10 cellular contexts compared by ENCODE assay signal in the genomic region with DNA sequence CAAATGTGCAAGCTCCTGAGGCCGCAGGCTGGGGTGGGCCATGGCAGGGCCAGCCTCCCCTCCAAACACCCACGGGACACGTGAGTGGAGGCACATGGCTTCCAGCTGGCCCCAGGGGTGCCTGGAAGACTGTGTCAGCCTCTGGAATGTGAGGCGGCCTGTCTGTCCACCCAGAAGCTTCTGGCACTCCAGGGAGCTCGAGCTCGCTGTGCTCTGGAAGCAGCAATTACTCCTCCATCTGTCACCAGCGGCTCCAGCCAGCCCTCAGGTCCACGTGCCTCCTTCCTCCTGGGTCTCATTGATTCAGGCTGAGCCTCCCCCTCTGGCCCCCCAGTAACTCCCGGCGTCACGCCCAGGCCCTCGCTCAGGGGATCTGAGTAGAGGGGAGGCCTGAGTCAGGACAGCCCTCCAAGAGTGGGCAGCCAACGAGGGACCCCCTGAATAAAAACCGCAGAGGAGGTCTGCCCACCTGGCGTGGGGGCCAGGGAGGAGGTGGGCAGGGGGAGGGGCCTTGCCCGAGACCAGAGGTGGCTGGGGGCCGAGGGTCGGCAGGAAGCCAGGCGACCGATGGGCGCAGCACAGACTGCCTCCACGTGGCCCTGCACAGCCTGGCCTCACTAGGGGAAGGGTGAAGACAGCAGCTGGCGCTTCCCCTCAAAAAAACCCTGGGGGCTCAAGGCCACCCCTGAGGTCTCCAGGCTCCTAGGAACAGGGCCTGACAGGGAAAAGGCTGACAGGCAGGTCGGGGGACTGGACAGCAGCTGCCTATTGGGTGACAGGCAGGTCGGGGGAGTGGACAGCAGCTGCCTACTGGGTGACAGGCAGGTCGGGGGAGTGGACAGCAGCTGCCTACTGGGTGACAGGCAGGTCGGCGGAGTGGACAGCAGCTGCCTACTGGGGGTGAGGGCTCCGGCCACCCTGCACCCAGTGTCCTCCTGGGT. TPM values are rescaled to one million over a fixed set of nuclear protein-coding genes. Genes with fewer than 3 reads are reported as not detected.
DNase-seq lines count a peak whose midpoint lies in the region; ATAC-seq and TF ChIP-seq lines count a peak whose summit lies in the region.
"Had no signal": no experiment of that assay in that cellular context is flagged by ENCODE, and none has a peak within 500 bp of the region (broad histone marks: within the 10 kb centered on the region; RNA-seq: fewer than 3 reads in every experiment).

No MANE protein-coding gene starts in this region.

- peaks cover 69% of the 10 kb centered on the region for H3K4me1 ChIP-seq in mesodermal cell (ENCODE audit: control insufficient read depth, insufficient read depth, low read length, poor library complexity, severe bottlenecking)

- 66 to 74% methylated on average over 19 to 25 of the region's 29 CpGs for WGBS in mesodermal cell (ENCODE audit: insufficient coverage in 2 of 2), 2 experiments

- DNase-seq in A172 (ENCODE audit: low spot score) = peak; percentile 95
- DNase-seq in cerebellum (ENCODE audit: low spot score) = peak; percentile 76
- DNase-seq in KG1 (lab: John Stamatoyannopoulos, UW) = no peak
- DNase-seq: activated B cell treated with CpG ODN at 0.5 μM for 24 hours, DMS153 had no signal

- H3K36me3 ChIP-seq in mesodermal cell (ENCODE audit: control insufficient read depth, insufficient read depth, low read length) = peaks cover 5% of the 10 kb centered on the region

- no peak for TF ChIP-seq RAD21 in Ishikawa (IDR thresholded peaks at IDR 0.05; ENCODE audit: low read depth)

- H3K27ac ChIP-seq in mesodermal cell (ENCODE audit: low read depth, low read length, severe bottlenecking) = peak overlapping the region; percentile 81

- H3K9me3 ChIP-seq in mesodermal cell (ENCODE audit: control insufficient read depth, low read length) = no peaks in the 10 kb centered on the region

- no peak overlapping the region for H3K4me3 ChIP-seq in mesodermal cell (ENCODE audit: extremely low read depth, insufficient read depth, low read length, poor library complexity, severe bottlenecking)

- ATAC-seq in HG03354 (IDR thresholded peaks at IDR 0.05; ENCODE audit: poor library complexity, severe bottlenecking, unreplicated experiment) (no peak), HG03460 (IDR thresholded peaks at IDR 0.05; ENCODE audit: unreplicated experiment) (no peak), GM19023 (IDR thresholded peaks at IDR 0.05; ENCODE audit: unreplicated experiment) (no peak)

- TF ChIP-seq EP300 in Ishikawa (IDR thresholded peaks at IDR 0.05; ENCODE audit: borderline replicate concordance) = peak; percentile 77; the same call in 1 of the 2 replicates

TF ChIP-seq in Ishikawa, 13 proteins besides CTCF, POLR2A, EP300 and RAD21:
- TF ChIP-seq TEAD4 (IDR thresholded peaks at IDR 0.05) (peak; percentile 93), CEBPB (IDR thresholded peaks at IDR 0.05) (no peak), USF1 (IDR thresholded peaks at IDR 0.05) (peak; percentile 79), TCF12 (IDR thresholded peaks at IDR 0.05; ENCODE audit: low read depth) (peak; percentile 91), TAF1 (IDR thresholded peaks at IDR 0.05; ENCODE audit: low read depth) (no peak), YY1 (IDR thresholded peaks at IDR 0.05; ENCODE audit: low read depth) (peak; percentile 68; the same call in 1 of the 2 replicates), CREB1 (IDR thresholded peaks at IDR 0.05; ENCODE audit: low read depth) (no peak), EGR1 (IDR thresholded peaks at IDR 0.05) (peak; percentile 40), ZBTB7A (IDR thresholded peaks at IDR 0.05; ENCODE audit: low read depth) (peak; percentile 91), MAX (IDR thresholded peaks at IDR 0.05) (peak; percentile 92), FOXM1 (IDR thresholded peaks at IDR 0.05; ENCODE audit: borderline replicate concordance, low read depth) (0 out of 2 replicates have a peak, but pooled peaks have one; percentile 13), NFIC (IDR thresholded peaks at IDR 0.05) (peak; percentile 83)
- TF ChIP-seq, protein P1, sequence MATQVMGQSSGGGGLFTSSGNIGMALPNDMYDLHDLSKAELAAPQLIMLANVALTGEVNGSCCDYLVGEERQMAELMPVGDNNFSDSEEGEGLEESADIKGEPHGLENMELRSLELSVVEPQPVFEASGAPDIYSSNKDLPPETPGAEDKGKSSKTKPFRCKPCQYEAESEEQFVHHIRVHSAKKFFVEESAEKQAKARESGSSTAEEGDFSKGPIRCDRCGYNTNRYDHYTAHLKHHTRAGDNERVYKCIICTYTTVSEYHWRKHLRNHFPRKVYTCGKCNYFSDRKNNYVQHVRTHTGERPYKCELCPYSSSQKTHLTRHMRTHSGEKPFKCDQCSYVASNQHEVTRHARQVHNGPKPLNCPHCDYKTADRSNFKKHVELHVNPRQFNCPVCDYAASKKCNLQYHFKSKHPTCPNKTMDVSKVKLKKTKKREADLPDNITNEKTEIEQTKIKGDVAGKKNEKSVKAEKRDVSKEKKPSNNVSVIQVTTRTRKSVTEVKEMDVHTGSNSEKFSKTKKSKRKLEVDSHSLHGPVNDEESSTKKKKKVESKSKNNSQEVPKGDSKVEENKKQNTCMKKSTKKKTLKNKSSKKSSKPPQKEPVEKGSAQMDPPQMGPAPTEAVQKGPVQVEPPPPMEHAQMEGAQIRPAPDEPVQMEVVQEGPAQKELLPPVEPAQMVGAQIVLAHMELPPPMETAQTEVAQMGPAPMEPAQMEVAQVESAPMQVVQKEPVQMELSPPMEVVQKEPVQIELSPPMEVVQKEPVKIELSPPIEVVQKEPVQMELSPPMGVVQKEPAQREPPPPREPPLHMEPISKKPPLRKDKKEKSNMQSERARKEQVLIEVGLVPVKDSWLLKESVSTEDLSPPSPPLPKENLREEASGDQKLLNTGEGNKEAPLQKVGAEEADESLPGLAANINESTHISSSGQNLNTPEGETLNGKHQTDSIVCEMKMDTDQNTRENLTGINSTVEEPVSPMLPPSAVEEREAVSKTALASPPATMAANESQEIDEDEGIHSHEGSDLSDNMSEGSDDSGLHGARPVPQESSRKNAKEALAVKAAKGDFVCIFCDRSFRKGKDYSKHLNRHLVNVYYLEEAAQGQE (IDR thresholded peaks at IDR 0.05; ENCODE audit: low read depth) = no peak

RNA-seq across cellular contexts. Expression of gene PIEZO1, which starts 11.9 kb away (rescaled TPM):
- 186 and 226 TPM in 2 replicates for total RNA-seq in A172 (2014; rRNA removed; shearing (Covaris generic))
- total RNA-seq in cerebellum = 9.9 TPM
- polyA plus RNA-seq in mesodermal cell (2013, experiment 1 of 2) = 99.8 TPM
- 78.4 TPM for polyA plus RNA-seq in mesodermal cell (2013, experiment 2 of 2)

RNA-seq across cellular contexts. Expression of gene CDT1, which starts 30.4 kb away (rescaled TPM):
- total RNA-seq in A172 (2014; rRNA removed; shearing (Covaris generic)) = 29.3 and 39.2 TPM in 2 replicates
- 7.9 TPM for total RNA-seq in cerebellum
- polyA plus RNA-seq in mesodermal cell (2013, experiment 1 of 2) = 23.4 TPM
- 24.0 TPM for polyA plus RNA-seq in mesodermal cell (2013, experiment 2 of 2)

RNA-seq across cellular contexts. Expression of gene APRT, which starts 38.6 kb away (rescaled TPM):
- 255 and 258 TPM in 2 replicates for total RNA-seq in A172 (2014; rRNA removed; shearing (Covaris generic))
- total RNA-seq in cerebellum = 10.9 TPM
- polyA plus RNA-seq in mesodermal cell (2013, experiment 1 of 2) = 112 TPM
- polyA plus RNA-seq in mesodermal cell (2013, experiment 2 of 2) = 94.0 TPM

Comparison
In these comparisons a context has a peak if more than half of its experiments do, and no peak if none do; other contexts are left out.
1. RNA of gene PIEZO1, which starts 11.9 kb away (total RNA-seq): 186 to 226 TPM in A172; 9.9 TPM in cerebellum (single experiment); every median in the first group is over 10 times any median in the second.
2. RNA of gene APRT, which starts 38.6 kb away (total RNA-seq): 255 to 258 TPM in A172; 10.9 TPM in cerebellum (single experiment); every median in the first group is over 10 times any median in the second.